ENCODE assay signal across 22 cellular contexts in the genomic region with DNA sequence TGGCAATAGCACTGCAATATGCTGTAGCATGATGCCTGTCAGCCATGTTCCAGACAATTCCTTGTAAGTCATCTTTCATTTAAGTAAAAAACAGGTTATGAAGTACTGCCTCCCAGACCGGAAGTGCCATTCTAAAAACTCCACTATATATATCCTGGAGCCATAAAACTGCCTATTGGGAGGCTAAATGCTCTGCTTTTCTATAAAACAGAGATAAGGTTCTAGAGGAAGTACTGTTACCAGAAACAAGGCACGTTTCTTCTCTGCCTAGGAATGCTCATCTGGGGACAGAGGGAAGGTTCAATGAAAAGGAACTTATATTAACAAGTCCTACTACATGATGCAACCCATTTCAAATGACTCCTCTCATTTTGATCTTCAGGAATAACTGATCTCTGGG.
"Had no signal": no experiment of that assay in that cellular context is flagged by ENCODE, and none has a peak within 500 bp of the region (broad histone marks: within the 10 kb centered on the region; RNA-seq: fewer than 3 reads in every experiment).

No MANE protein-coding gene starts in this region.

- H3K36me3 ChIP-seq: adrenal gland, breast epithelium, MG63, SJSA1 had no signal

- ATAC-seq: PC-3 had no signal

- DNase-seq: activated CD4-positive, alpha-beta memory T cell treated with anti-CD3 and anti-CD28 coated beads, Interleukin-2, amount 10 ng/mL, durations not matched to agents 7 days and 5 days; activated CD4-positive, alpha-beta T cell treated with anti-CD3 and anti-CD28 coated beads, Interleukin-2, amount 50 U/mL, for 1 hour; activated CD4-positive, CD25-positive, alpha-beta regulatory T cell; activated naive CD4-positive, alpha-beta T cell treated with anti-CD3 and anti-CD28 coated beads, Interleukin-2, amount 50 U/mL, for 16 hours; activated naive CD8-positive, alpha-beta T cell treated with anti-CD3 and anti-CD28 coated beads, Interleukin-2, amount 10 ng/mL, durations not matched to agents 7 days and 5 days; adrenal gland; aorta; caudate nucleus; MG63; NCI-H1105 treated with DMSO at 0.1 percent for 48 hours; NCI-H1436 treated with DMSO at 0.1 percent for 48 hours; NCI-H187; NCI-H2081; NCI-H510A treated with DMSO at 0.1 percent for 48 hours; NCI-H69; NK-92 treated with Interleukin-12 subunit alpha and Interleukin-12 subunit beta, amount 100 ng/mL, for 24 hours; PC-3; SHP77 had no signal

- H3K4me3 ChIP-seq: adrenal gland, breast epithelium, MG63, SJSA1 had no signal

- H3K27ac ChIP-seq: adrenal gland, breast epithelium, SJSA1, VCaP had no signal

- H3K9me3 ChIP-seq: adrenal gland, breast epithelium, MG63, SJSA1 had no signal

- H3K4me1 ChIP-seq: adrenal gland, breast epithelium, SJSA1 had no signal

- FAIRE-seq: RCC 7860 had no signal

- H3K27me3 ChIP-seq: adrenal gland, breast epithelium, MG63, SJSA1 had no signal
